9 cellular contexts compared by ENCODE assay signal in genomic region chr12:19546611-19547162, GRCh38.
DNase-seq lines count a peak whose midpoint lies in the region; ATAC-seq and TF ChIP-seq lines count a peak whose summit lies in the region.
"Had no signal": no experiment of that assay in that cellular context is flagged by ENCODE, and none has a peak within 500 bp of the region (broad histone marks: within the 10 kb centered on the region; RNA-seq: fewer than 3 reads in every experiment).

No MANE protein-coding gene starts in this region.

- no peaks in the 10 kb centered on the region for H3K36me3 Mint-ChIP-seq in glutamatergic neuron (ENCODE audit: unreplicated experiment)

- no peak overlapping the region for H3K27ac Mint-ChIP-seq in glutamatergic neuron (ENCODE audit: unreplicated experiment)
- H3K27ac Mint-ChIP-seq: activated T-helper 2 cell treated with anti-CD3 and anti-CD28 coated beads, Interferon-gamma antibody, Interleukin-2, Interleukin-4, amounts not matched to agents 10 μg/mL and 5 μg/mL and 100 μg/mL, durations not matched to agents 14 hours and 24 hours and 36 hours had no signal

- H3K4me1 Mint-ChIP-seq in glutamatergic neuron (ENCODE audit: low read depth, unreplicated experiment) = peaks cover 12% of the 10 kb centered on the region

- no peak overlapping the region for H3K4me3 Mint-ChIP-seq in glutamatergic neuron (ENCODE audit: unreplicated experiment)

- DNase-seq in medulla oblongata (ENCODE audit: extremely low spot score) (peak; percentile 33), superior temporal gyrus (ENCODE audit: extremely low spot score) (peak; percentile 72), NCI-H69 (lab: John Stamatoyannopoulos, UW) (no peak), glutamatergic neuron (no peak)
- no peak for DNase-seq in stimulated activated CD8-positive, alpha-beta memory T cell treated with anti-CD3 and anti-CD28 coated beads, Interleukin-4, amount 100 ng/mL, for 48 hours

- TF ChIP-seq CTCF in glutamatergic neuron (IDR thresholded peaks at IDR 0.05; ENCODE audit: partially characterized antibody, unreplicated experiment) = no peak

- H3K27me3 Mint-ChIP-seq in glutamatergic neuron (ENCODE audit: unreplicated experiment) = no peaks in the 10 kb centered on the region

- H3K9me3 Mint-ChIP-seq in glutamatergic neuron (ENCODE audit: unreplicated experiment) = no peaks in the 10 kb centered on the region
- H3K9me3 Mint-ChIP-seq: activated T-helper 2 cell treated with anti-CD3 and anti-CD28 coated beads, Interferon-gamma antibody, Interleukin-2, Interleukin-4, amounts not matched to agents 10 μg/mL and 5 μg/mL and 100 μg/mL, durations not matched to agents 14 hours and 24 hours and 36 hours had no signal

- ATAC-seq in SK-N-SH treated with all-trans-retinoic acid at 6 μM for 48 hours (peak; percentile 72), esophagus mucosa (peak; percentile 80), GM19397 (IDR thresholded peaks at IDR 0.05; ENCODE audit: unreplicated experiment) (no peak)

TF ChIP-seq in SK-N-SH treated with all-trans-retinoic acid at 6 μM for 48 hours, 23 proteins besides CTCF, POLR2A, EP300 and RAD21:
- no peak for TF ChIP-seq ZNF8 (CRISPR knock-in tag; IDR thresholded peaks at IDR 0.05)
- no peak for TF ChIP-seq ARNTL (CRISPR knock-in tag; IDR thresholded peaks at IDR 0.05; ENCODE audit: borderline replicate concordance, low read depth)
- TF ChIP-seq ESRRG (CRISPR knock-in tag; IDR thresholded peaks at IDR 0.05) = no peak
- TF ChIP-seq CREB5 (CRISPR knock-in tag; IDR thresholded peaks at IDR 0.05; ENCODE audit: low read depth) = no peak
- no peak for TF ChIP-seq PPARA (CRISPR knock-in tag; IDR thresholded peaks at IDR 0.05; ENCODE audit: borderline replicate concordance)
- no peak for TF ChIP-seq TOX (CRISPR knock-in tag; IDR thresholded peaks at IDR 0.05; ENCODE audit: borderline replicate concordance)
- TF ChIP-seq CSRNP3 (CRISPR knock-in tag; IDR thresholded peaks at IDR 0.05) = no peak
- no peak for TF ChIP-seq BACH2 (CRISPR knock-in tag; IDR thresholded peaks at IDR 0.05; ENCODE audit: borderline replicate concordance)
- TF ChIP-seq ZC3H10 (CRISPR knock-in tag; IDR thresholded peaks at IDR 0.05) = no peak
- no peak for TF ChIP-seq RARB (CRISPR knock-in tag; IDR thresholded peaks at IDR 0.05)
- TF ChIP-seq ZNF565 (CRISPR knock-in tag; conservative IDR thresholded peaks at IDR 0.05; ENCODE audit: low read depth) = no peak
- no peak for TF ChIP-seq OSR1 (CRISPR knock-in tag; IDR thresholded peaks at IDR 0.05)
- TF ChIP-seq, protein P1, sequence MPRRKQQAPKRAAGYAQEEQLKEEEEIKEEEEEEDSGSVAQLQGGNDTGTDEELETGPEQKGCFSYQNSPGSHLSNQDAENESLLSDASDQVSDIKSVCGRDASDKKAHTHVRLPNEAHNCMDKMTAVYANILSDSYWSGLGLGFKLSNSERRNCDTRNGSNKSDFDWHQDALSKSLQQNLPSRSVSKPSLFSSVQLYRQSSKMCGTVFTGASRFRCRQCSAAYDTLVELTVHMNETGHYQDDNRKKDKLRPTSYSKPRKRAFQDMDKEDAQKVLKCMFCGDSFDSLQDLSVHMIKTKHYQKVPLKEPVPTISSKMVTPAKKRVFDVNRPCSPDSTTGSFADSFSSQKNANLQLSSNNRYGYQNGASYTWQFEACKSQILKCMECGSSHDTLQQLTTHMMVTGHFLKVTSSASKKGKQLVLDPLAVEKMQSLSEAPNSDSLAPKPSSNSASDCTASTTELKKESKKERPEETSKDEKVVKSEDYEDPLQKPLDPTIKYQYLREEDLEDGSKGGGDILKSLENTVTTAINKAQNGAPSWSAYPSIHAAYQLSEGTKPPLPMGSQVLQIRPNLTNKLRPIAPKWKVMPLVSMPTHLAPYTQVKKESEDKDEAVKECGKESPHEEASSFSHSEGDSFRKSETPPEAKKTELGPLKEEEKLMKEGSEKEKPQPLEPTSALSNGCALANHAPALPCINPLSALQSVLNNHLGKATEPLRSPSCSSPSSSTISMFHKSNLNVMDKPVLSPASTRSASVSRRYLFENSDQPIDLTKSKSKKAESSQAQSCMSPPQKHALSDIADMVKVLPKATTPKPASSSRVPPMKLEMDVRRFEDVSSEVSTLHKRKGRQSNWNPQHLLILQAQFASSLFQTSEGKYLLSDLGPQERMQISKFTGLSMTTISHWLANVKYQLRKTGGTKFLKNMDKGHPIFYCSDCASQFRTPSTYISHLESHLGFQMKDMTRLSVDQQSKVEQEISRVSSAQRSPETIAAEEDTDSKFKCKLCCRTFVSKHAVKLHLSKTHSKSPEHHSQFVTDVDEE (CRISPR knock-in tag; IDR thresholded peaks at IDR 0.05) = no peak
- TF ChIP-seq ZFP30 (CRISPR knock-in tag; IDR thresholded peaks at IDR 0.05) = no peak
- TF ChIP-seq CSDC2 (CRISPR knock-in tag; IDR thresholded peaks at IDR 0.05) = no peak
- no peak for TF ChIP-seq ZNF70 (CRISPR knock-in tag; IDR thresholded peaks at IDR 0.05)
- TF ChIP-seq, protein P2, sequence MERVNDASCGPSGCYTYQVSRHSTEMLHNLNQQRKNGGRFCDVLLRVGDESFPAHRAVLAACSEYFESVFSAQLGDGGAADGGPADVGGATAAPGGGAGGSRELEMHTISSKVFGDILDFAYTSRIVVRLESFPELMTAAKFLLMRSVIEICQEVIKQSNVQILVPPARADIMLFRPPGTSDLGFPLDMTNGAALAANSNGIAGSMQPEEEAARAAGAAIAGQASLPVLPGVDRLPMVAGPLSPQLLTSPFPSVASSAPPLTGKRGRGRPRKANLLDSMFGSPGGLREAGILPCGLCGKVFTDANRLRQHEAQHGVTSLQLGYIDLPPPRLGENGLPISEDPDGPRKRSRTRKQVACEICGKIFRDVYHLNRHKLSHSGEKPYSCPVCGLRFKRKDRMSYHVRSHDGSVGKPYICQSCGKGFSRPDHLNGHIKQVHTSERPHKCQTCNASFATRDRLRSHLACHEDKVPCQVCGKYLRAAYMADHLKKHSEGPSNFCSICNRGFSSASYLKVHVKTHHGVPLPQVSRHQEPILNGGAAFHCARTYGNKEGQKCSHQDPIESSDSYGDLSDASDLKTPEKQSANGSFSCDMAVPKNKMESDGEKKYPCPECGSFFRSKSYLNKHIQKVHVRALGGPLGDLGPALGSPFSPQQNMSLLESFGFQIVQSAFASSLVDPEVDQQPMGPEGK (CRISPR knock-in tag; IDR thresholded peaks at IDR 0.05; ENCODE audit: borderline replicate concordance) = no peak
- no peak for TF ChIP-seq TCF4 (CRISPR knock-in tag; IDR thresholded peaks at IDR 0.05; ENCODE audit: borderline replicate concordance)

Comparison
In these comparisons a context has a peak if more than half of its experiments do, and no peak if none do; other contexts are left out.
1. DNase-seq: peak in medulla oblongata (single experiment) and superior temporal gyrus (single experiment); none in NCI-H69 (single experiment), stimulated activated CD8-positive, alpha-beta memory T cell treated with anti-CD3 and anti-CD28 coated beads, Interleukin-4, amount 100 ng/mL, for 48 hours (single experiment) and glutamatergic neuron (single experiment).